Comparison of ENCODE assay signal across 16 cellular contexts in genomic region chr5:140133514-140134167, GRCh38.
"Had no signal": no experiment of that assay in that cellular context is flagged by ENCODE, and none has a peak within 500 bp of the region (broad histone marks: within the 10 kb centered on the region; RNA-seq: fewer than 3 reads in every experiment).

No MANE protein-coding gene starts in this region.

- H3K4me3 Mint-ChIP-seq: activated CD4-positive, alpha-beta memory T cell treated with anti-CD3 and anti-CD28 coated beads for 36 hours; stimulated activated naive CD8-positive, alpha-beta T cell treated with anti-CD3 and anti-CD28 coated beads, Interleukin-15, Interleukin-2, amounts not matched to agents 100 ng/mL and 50 ng/mL, for 24 hours had no signal

- H3K36me3 Mint-ChIP-seq: activated CD4-positive, alpha-beta memory T cell treated with anti-CD3 and anti-CD28 coated beads for 36 hours; activated naive CD8-positive, alpha-beta T cell had no signal

- ATAC-seq: effector memory CD8-positive, alpha-beta T cell; left lobe of liver; right lobe of liver had no signal

- H3K27ac Mint-ChIP-seq: activated CD4-positive, alpha-beta memory T cell treated with anti-CD3 and anti-CD28 coated beads for 36 hours; activated naive CD8-positive, alpha-beta T cell; stimulated activated naive CD8-positive, alpha-beta T cell treated with anti-CD3 and anti-CD28 coated beads, Interleukin-15, Interleukin-2, amounts not matched to agents 100 ng/mL and 50 ng/mL, for 24 hours had no signal

- H3K9me3 ChIP-seq: ovary, right lobe of liver had no signal

- DNase-seq: activated CD4-positive, alpha-beta memory T cell treated with anti-CD3 and anti-CD28 coated beads for 36 hours; dermis blood vessel endothelial cell; effector memory CD8-positive, alpha-beta T cell; foreskin melanocyte; hypothalamus; ovary; right lobe of liver; small intestine; stimulated activated CD4-positive, alpha-beta T cell treated with anti-CD3 and anti-CD28 coated beads, Interleukin-15, amount 100 ng/mL, for 24 hours; stimulated activated CD4-positive, alpha-beta T cell treated with anti-CD3 and anti-CD28 coated beads, Interleukin-2, amount 100 ng/mL, for 48 hours; SW 1271; T-helper 2 cell; trophoblast cell had no signal

- H3K36me3 ChIP-seq: ovary, right lobe of liver had no signal

- H3K27ac ChIP-seq: ovary, right lobe of liver had no signal

- H3K27me3 Mint-ChIP-seq: activated CD4-positive, alpha-beta memory T cell treated with anti-CD3 and anti-CD28 coated beads for 36 hours; activated naive CD8-positive, alpha-beta T cell; effector memory CD8-positive, alpha-beta T cell; stimulated activated naive CD8-positive, alpha-beta T cell treated with anti-CD3 and anti-CD28 coated beads, Interleukin-15, Interleukin-2, amounts not matched to agents 100 ng/mL and 50 ng/mL, for 24 hours had no signal

- H3K9me3 Mint-ChIP-seq: activated CD4-positive, alpha-beta memory T cell treated with anti-CD3 and anti-CD28 coated beads for 36 hours; effector memory CD8-positive, alpha-beta T cell; stimulated activated naive CD8-positive, alpha-beta T cell treated with anti-CD3 and anti-CD28 coated beads, Interleukin-15, Interleukin-2, amounts not matched to agents 100 ng/mL and 50 ng/mL, for 24 hours had no signal

- H3K27me3 ChIP-seq: ovary, right lobe of liver had no signal

- H3K4me3 ChIP-seq: ovary, right lobe of liver had no signal
